9 cellular contexts compared by ENCODE assay signal in genomic region chr3:142180761-142181362, GRCh38. TPM values are rescaled to one million over a fixed set of nuclear protein-coding genes. Genes with fewer than 3 reads are reported as not detected.
DNase-seq lines count a peak whose midpoint lies in the region; ATAC-seq and TF ChIP-seq lines count a peak whose summit lies in the region.
"Had no signal": no experiment of that assay in that cellular context is flagged by ENCODE, and none has a peak within 500 bp of the region (broad histone marks: within the 10 kb centered on the region; RNA-seq: fewer than 3 reads in every experiment).

No MANE protein-coding gene starts in this region.

- TF ChIP-seq CTCF in GM20000 (IDR thresholded peaks at IDR 0.05; ENCODE audit: extremely low read depth, missing control alignments), result peak; percentile 11
- peak in 1 of 3 experiments; percentile 34 for TF ChIP-seq CTCF in vagina (IDR thresholded peaks at IDR 0.05)

- no peak for ATAC-seq in HG03196 (IDR thresholded peaks at IDR 0.05; ENCODE audit: unreplicated experiment)

- CTCF ChIA-PET in CD4-positive, alpha-beta memory T cell (lab: Charles Lee; ENCODE audit: partially characterized antibody), result interaction anchor here (0.8 to 3.7 kb wide), 5 partner anchors 16 to 100 kb away, joined by 3 to 37 read pairs (median 4); no protein-coding TSS in a partner anchor

- POLR2A ChIA-PET in CD4-positive, alpha-beta memory T cell (lab: Charles Lee; ENCODE audit: partially characterized antibody), result interaction anchor here (0.7 kb wide), 1 partner anchor 881 kb away, joined by 3 read pairs; no protein-coding TSS in a partner anchor

- no peaks in the 10 kb centered on the region for H3K9me3 Mint-ChIP-seq in CD4-positive, alpha-beta memory T cell
- H3K9me3 Mint-ChIP-seq: memory B cell had no signal

- H3K27ac Mint-ChIP-seq in CD4-positive, alpha-beta memory T cell, result no peak overlapping the region
- H3K27ac Mint-ChIP-seq: memory B cell had no signal

- no peaks in the 10 kb centered on the region for H3K4me1 ChIP-seq in CD4-positive, alpha-beta memory T cell (ENCODE audit: insufficient read depth, low read length)
- H3K4me1 ChIP-seq in vagina, result no peaks in the 10 kb centered on the region

- H3K27me3 Mint-ChIP-seq in CD4-positive, alpha-beta memory T cell, result no peaks in the 10 kb centered on the region
- H3K27me3 Mint-ChIP-seq: memory B cell had no signal

- no peaks in the 10 kb centered on the region for H3K4me1 Mint-ChIP-seq in CD4-positive, alpha-beta memory T cell
- H3K4me1 Mint-ChIP-seq: memory B cell had no signal

- H3K36me3 Mint-ChIP-seq in CD4-positive, alpha-beta memory T cell, result peaks cover 35 to 40% of the 10 kb centered on the region in 2 donors

- no peak overlapping the region for H3K4me3 ChIP-seq in CD4-positive, alpha-beta memory T cell (ENCODE audit: low read length in 2 of 2)
- H3K4me3 ChIP-seq in vagina, result no peak overlapping the region

- intact Hi-C loops in CD4-positive, alpha-beta memory T cell (cut with micrococcal nuclease), result loop anchor here (2.0 kb wide), 1 partner anchor 100 kb away; no protein-coding TSS in a partner anchor
- intact Hi-C loops in vagina (cut with DNase I) (no loop called here), posterior vena cava (cut with DNase I) (loop anchor here in 1 of 2 donors (10.0 kb wide), 1 partner anchor 94 kb away; no protein-coding TSS in a partner anchor)

- no peak overlapping the region for H3K4me3 Mint-ChIP-seq in CD4-positive, alpha-beta memory T cell
- H3K4me3 Mint-ChIP-seq: memory B cell had no signal

- H3K9me3 ChIP-seq in CD4-positive, alpha-beta memory T cell (ENCODE audit: control insufficient read depth in 1 of 2, low read length in 2 of 2), result no peaks in the 10 kb centered on the region
- no peaks in the 10 kb centered on the region for H3K9me3 ChIP-seq in vagina

- no peak for TF ChIP-seq POLR2A in vagina (IDR thresholded peaks at IDR 0.05)

- no peaks in the 10 kb centered on the region for H3K27me3 ChIP-seq in CD4-positive, alpha-beta memory T cell (ENCODE audit: insufficient read depth, low read length)
- no peaks in the 10 kb centered on the region for H3K27me3 ChIP-seq in vagina

- H3K36me3 ChIP-seq in CD4-positive, alpha-beta memory T cell (ENCODE audit: insufficient read depth, low read length), result no peaks in the 10 kb centered on the region
- peaks cover 0 to 31% of the 10 kb centered on the region in 2 donors for H3K36me3 ChIP-seq in vagina

- no peak overlapping the region for H3K27ac ChIP-seq in CD4-positive, alpha-beta memory T cell (ENCODE audit: low read depth, low read length)
- H3K27ac ChIP-seq in vagina, result no peak overlapping the region

- DNase-seq in CD4-positive, alpha-beta memory T cell, result peak in 4 of 5 donors; percentile 3 to 28 (median 8)
- peak; percentile 5 for DNase-seq in GM20000 (ENCODE audit: low spot score)
- peak; percentile 64 for DNase-seq in RKO (ENCODE audit: low spot score)
- DNase-seq in dermis microvascular lymphatic vessel endothelial cell (ENCODE audit: low read depth in 2 of 2), result peak; percentile 40 to 56
- peak; percentile 40 for DNase-seq in myocyte (ENCODE audit: low read depth)
- DNase-seq in vagina (ENCODE audit: extremely low spot score in 2 of 2), result no peak
- no peak for DNase-seq in posterior vena cava (ENCODE audit: low spot score)

RNA-seq across cellular contexts. Expression of gene TFDP2, which starts 31.5 kb away (rescaled TPM):
- total RNA-seq in CD4-positive, alpha-beta memory T cell, result 10 to 100 TPM; 29.0 to 31.5 TPM
- 10 to 100 TPM; 13.6 to 15.4 TPM for polyA plus RNA-seq in CD4-positive, alpha-beta memory T cell
- total RNA-seq in dermis microvascular lymphatic vessel endothelial cell, result 14.7 and 15.0 TPM in 2 replicates
- total RNA-seq in myocyte, result 70.2 and 114 TPM in 2 replicates
- polyA plus RNA-seq in myocyte (2012), result 29.3 TPM
- total RNA-seq in vagina, result 24.8 TPM
- 10 to 100 TPM; 33.2 to 37.9 TPM for total RNA-seq in posterior vena cava

RNA-seq across cellular contexts. Expression of gene GK5, which starts 44.5 kb away (rescaled TPM):
- total RNA-seq in CD4-positive, alpha-beta memory T cell, result 10 to 100 TPM; 15.1 to 18.6 TPM
- 1 to 10 TPM; 4.5 to 5.8 TPM for polyA plus RNA-seq in CD4-positive, alpha-beta memory T cell
- 4.1 and 4.8 TPM in 2 replicates for total RNA-seq in dermis microvascular lymphatic vessel endothelial cell
- 18.6 and 21.0 TPM in 2 replicates for total RNA-seq in myocyte
- 6.2 TPM for polyA plus RNA-seq in myocyte (2012)
- total RNA-seq in vagina, result 30.9 TPM
- total RNA-seq in posterior vena cava, result 10 to 100 TPM; 22.1 to 27.0 TPM

Comparison
In these comparisons a context has a peak if more than half of its experiments do, and no peak if none do; other contexts are left out.
1. DNase-seq: peak in CD4-positive, alpha-beta memory T cell (4 of 5), GM20000 (single experiment), RKO (single experiment), dermis microvascular lymphatic vessel endothelial cell (2 of 2) and myocyte (single experiment); none in vagina (0 of 2) and posterior vena cava (single experiment).